1 cellular context compared by ENCODE assay signal in genomic region chr2:96832401-96832750, GRCh38.
TF ChIP-seq lines count a peak whose summit lies in the region.

No MANE protein-coding gene starts in this region.

TF ChIP-seq in IMR-90, 13 proteins besides CTCF, POLR2A, EP300 and RAD21 (continued from another document):
- TF ChIP-seq, protein P1, sequence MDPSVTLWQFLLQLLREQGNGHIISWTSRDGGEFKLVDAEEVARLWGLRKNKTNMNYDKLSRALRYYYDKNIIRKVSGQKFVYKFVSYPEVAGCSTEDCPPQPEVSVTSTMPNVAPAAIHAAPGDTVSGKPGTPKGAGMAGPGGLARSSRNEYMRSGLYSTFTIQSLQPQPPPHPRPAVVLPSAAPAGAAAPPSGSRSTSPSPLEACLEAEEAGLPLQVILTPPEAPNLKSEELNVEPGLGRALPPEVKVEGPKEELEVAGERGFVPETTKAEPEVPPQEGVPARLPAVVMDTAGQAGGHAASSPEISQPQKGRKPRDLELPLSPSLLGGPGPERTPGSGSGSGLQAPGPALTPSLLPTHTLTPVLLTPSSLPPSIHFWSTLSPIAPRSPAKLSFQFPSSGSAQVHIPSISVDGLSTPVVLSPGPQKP (IDR thresholded peaks at IDR 0.05; ENCODE audit: borderline replicate concordance, low read depth, low read length), result no peak
- TF ChIP-seq, protein P2, sequence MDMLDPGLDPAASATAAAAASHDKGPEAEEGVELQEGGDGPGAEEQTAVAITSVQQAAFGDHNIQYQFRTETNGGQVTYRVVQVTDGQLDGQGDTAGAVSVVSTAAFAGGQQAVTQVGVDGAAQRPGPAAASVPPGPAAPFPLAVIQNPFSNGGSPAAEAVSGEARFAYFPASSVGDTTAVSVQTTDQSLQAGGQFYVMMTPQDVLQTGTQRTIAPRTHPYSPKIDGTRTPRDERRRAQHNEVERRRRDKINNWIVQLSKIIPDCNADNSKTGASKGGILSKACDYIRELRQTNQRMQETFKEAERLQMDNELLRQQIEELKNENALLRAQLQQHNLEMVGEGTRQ (IDR thresholded peaks at IDR 0.05; ENCODE audit: low read depth, low read length), result no peak
- no peak for TF ChIP-seq NFE2L2 (IDR thresholded peaks at IDR 0.05; ENCODE audit: low read depth, low read length)
- TF ChIP-seq CEBPB (IDR thresholded peaks at IDR 0.05; ENCODE audit: low read depth, low read length), result no peak
- TF ChIP-seq RFX5 (IDR thresholded peaks at IDR 0.05; ENCODE audit: low read depth, low read length), result no peak
- no peak for TF ChIP-seq RCOR1 (IDR thresholded peaks at IDR 0.05; ENCODE audit: insufficient replicate concordance, low read length)
- TF ChIP-seq SMC3 (IDR thresholded peaks at IDR 0.05; ENCODE audit: low read depth, low read length), result no peak
